ENCODE assay signal across 1 cellular context in the genomic region with DNA sequence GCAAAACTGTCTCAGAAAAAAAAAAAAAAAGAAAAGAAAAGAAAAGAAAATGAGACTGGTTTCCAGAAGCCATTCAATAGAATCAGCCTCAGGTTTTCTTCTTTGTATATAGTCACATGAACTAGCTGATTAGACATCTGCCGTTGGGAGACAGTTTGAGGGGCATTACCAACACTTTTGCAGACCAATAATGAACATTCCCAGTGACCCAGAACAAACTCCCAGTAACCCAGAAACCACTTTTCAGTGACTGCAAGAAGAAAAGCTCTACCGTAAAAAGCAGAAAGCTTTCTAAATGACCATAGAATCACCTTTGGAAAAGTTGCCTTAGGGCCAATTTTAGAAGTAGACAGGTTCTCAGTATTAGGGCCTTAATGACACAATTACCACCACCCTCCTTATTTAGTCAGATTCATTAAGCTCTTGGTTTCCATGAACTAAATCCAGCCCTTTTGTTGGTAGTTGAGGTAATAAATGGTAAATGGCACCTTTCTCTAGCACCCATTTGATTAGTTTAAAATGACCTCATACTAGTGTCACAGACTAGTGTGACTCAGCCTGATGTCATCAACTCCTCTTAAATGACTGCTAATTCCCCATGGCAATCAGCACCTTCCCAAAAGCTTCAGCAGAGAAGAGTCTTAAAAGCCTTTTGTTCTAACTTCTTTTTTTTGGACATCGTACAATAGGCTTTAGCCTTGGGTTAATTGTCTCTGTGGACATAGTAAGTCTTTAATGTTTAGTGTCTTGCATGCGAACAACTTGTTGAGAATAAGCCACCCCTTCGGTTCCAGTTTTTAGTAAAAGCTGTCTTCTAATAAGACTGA.
TF ChIP-seq lines count a peak whose summit lies in the region.

No MANE protein-coding gene starts in this region.

TF ChIP-seq in K562, 482 proteins besides CTCF, POLR2A, EP300 and RAD21 (continued from another document):
- TF ChIP-seq, protein P1, sequence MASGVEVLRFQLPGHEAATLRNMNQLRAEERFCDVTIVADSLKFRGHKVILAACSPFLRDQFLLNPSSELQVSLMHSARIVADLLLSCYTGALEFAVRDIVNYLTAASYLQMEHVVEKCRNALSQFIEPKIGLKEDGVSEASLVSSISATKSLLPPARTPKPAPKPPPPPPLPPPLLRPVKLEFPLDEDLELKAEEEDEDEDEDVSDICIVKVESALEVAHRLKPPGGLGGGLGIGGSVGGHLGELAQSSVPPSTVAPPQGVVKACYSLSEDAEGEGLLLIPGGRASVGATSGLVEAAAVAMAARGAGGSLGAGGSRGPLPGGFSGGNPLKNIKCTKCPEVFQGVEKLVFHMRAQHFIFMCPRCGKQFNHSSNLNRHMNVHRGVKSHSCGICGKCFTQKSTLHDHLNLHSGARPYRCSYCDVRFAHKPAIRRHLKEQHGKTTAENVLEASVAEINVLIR (CRISPR knock-in tag; IDR thresholded peaks at IDR 0.05): peak; percentile 80
- TF ChIP-seq SMARCE1 (IDR thresholded peaks at IDR 0.05) (peak; percentile 37; the same call in 1 of the 2 replicates), JUND (IDR thresholded peaks at IDR 0.05; ENCODE audit: borderline replicate concordance, low read depth, low read length) (peak; percentile 94), JUND (tag; IDR thresholded peaks at IDR 0.05; ENCODE audit: borderline replicate concordance, low read depth, low read length) (peak; percentile 98), JUN (IDR thresholded peaks at IDR 0.05; ENCODE audit: borderline replicate concordance, low read depth, low read length) (peak; percentile 98), JUN (CRISPR knock-in tag; IDR thresholded peaks at IDR 0.05; ENCODE audit: borderline replicate concordance) (no peak), NCOA1 (IDR thresholded peaks at IDR 0.05; ENCODE audit: low read depth) (peak; percentile 76), HDAC6 (IDR thresholded peaks at IDR 0.05; ENCODE audit: low read depth, low read length) (no peak), FOSL1 (tag; conservative IDR thresholded peaks at IDR 0.05) (peak; percentile 98), NEUROD1 (IDR thresholded peaks at IDR 0.05; ENCODE audit: borderline replicate concordance, low read depth, low read length, partially characterized antibody) (no peak), PYGO2 (tag; IDR thresholded peaks at IDR 0.05) (no peak)
